In the genomic region with DNA sequence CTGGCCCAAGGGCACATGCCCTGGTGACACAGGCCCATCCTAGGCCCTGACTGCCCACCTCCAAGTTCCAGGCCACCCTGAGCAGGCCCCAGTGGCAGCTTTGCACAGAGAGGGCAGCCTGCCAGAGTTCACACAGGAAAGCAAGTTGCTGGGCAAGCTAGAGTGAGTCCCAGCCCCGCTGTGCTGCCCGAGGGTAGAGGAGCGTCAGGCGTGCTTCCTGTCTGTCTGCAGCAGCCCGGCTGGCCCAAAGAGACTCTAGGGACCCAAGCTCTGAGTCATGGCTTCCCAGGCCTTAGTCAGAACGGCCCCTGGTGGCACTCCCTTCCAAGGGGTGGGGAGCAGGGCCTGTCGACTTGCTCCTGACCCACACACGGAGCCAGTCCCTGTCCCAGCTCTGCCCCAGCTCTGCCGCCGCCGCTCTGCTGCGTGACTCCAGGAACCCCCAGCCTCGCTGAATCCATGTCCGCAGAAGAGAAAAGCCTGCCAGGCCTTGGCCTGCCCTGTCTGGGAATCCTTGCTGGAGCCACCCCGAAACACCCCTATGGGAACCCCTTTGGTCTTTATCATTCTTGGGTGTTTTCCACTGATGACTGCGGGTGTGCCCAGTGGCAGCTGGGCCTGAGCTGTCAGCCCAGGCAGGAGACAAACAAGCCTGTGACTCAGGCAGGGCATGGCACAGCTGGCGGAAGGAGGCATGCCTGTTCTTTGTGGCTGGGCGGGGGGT, we compare ENCODE assay signal across 8 cellular contexts.
DNase-seq lines count a peak whose midpoint lies in the region; ATAC-seq and TF ChIP-seq lines count a peak whose summit lies in the region.
"Not testable (repeated sequence)": the region's sequence is repeated elsewhere in the genome, so short reads cannot be mapped to it uniquely, and the experiment has no call there.

No MANE protein-coding gene starts in this region.

- not testable (repeated sequence) for H3K36me3 ChIP-seq in HCT116 (ENCODE audit: control insufficient read depth in 1 of 2, insufficient read depth in 2 of 2, low read length in 2 of 2); right atrium auricular region

- TF ChIP-seq RAD21 in HCT116 (IDR thresholded peaks at IDR 0.05; ENCODE audit: low read depth): not testable (repeated sequence)

- H3K79me2 ChIP-seq in HCT116 (ENCODE audit: insufficient read depth, low read length): not testable (repeated sequence)

- H2AFZ ChIP-seq in HCT116 (ENCODE audit: low read depth, low read length, poor library complexity, severe bottlenecking): not testable (repeated sequence)

- peak overlapping the region; percentile 72 for H3K27ac ChIP-seq in HCT116 (ENCODE audit: low read depth, low read length)
- H3K27ac ChIP-seq in right atrium auricular region: peak overlapping the region; percentile 73 to 74

- not testable (repeated sequence) for H3K4me3 ChIP-seq in HCT116 (replicated peaks in 1 of 2; ENCODE audit: low read depth in 1 of 2, low read length in 2 of 2); right atrium auricular region

- not testable (repeated sequence) for H3K9me2 ChIP-seq in HCT116 (ENCODE audit: insufficient read depth)

- peak overlapping the region; percentile 45 for H3K4me2 ChIP-seq in HCT116 (ENCODE audit: low read length)

- TF ChIP-seq POLR2A in HCT116 (IDR thresholded peaks at IDR 0.05; ENCODE audit: borderline replicate concordance, extremely low read depth, insufficient read depth, insufficient read length): not testable (repeated sequence)

- peak overlapping the region; percentile 20; the same call in 1 of the 2 replicates for H3K9ac ChIP-seq in HCT116 (ENCODE audit: low read length)

- ATAC-seq in GM18499 (IDR thresholded peaks at IDR 0.05; ENCODE audit: insufficient read depth, unreplicated experiment): peak; percentile 53
- peak; percentile 88 for ATAC-seq in HCT116

- in situ Hi-C loops in T47D (cut with HindIII; ENCODE audit: low pct_unique_long_range_greater_than_20kb, low sequenced_read_pairs): not testable (repeated sequence)

- RAD21 ChIA-PET in HCT116 (lab: Charles Lee; ENCODE audit: low non-redundant PET in 1 of 2, low total read pairs in 2 of 2, uncharacterized antibody in 2 of 2, unreplicated experiment in 2 of 2): interaction anchor here (0.7 to 1.2 kb wide), 2 partner anchors 114 kb away, joined by 3 read pairs; no protein-coding TSS in a partner anchor

- not testable (repeated sequence) for BruUV-seq in HCT116 (replicated peaks; lab: Mats Ljungman, UMichigan)

- H3K9me3 ChIP-seq in HCT116 (ENCODE audit: control insufficient read depth in 1 of 2, insufficient read depth in 1 of 2, low read depth in 1 of 2, low read length in 2 of 2); right atrium auricular region: not testable (repeated sequence)

- POLR2A ChIA-PET in HCT116 (lab: Charles Lee): not testable (repeated sequence)

- TF ChIP-seq CTCF in HCT116 (IDR thresholded peaks at IDR 0.05 in 2 of 3, conservative IDR thresholded peaks at IDR 0.05 in 1 of 3; ENCODE audit: borderline replicate concordance in 1 of 3, insufficient read depth in 1 of 3, low read depth in 2 of 3, low read length in 2 of 3); right atrium auricular region (IDR thresholded peaks at IDR 0.05): not testable (repeated sequence)

- H3K27me3 ChIP-seq in HCT116 (ENCODE audit: insufficient read depth, low read length); right atrium auricular region: not testable (repeated sequence)

- CTCF ChIA-PET in HCT116 (lab: Charles Lee): interaction anchor here (0.7 to 1.5 kb wide), 4 partner anchors 8 to 114 kb away, joined by 3 to 8 read pairs (median 4); no protein-coding TSS in a partner anchor

- DNase-seq in 8988T (peak; percentile 40), HCT116 (ENCODE audit: low read depth, low spot score) (peak; percentile 52), HS-5 (ENCODE audit: low read depth) (peak; percentile 75), SW 1271 (lab: John Stamatoyannopoulos, UW) (peak; percentile 96), T47D (ENCODE audit: low read depth in 1 of 2, low spot score in 1 of 2) (peak; percentile 33 to 81), right atrium auricular region (ENCODE audit: low spot score) (peak; percentile 92), posterior cingulate gyrus (peak in 7 of 10 donors; percentile 23 to 93 (median 49))

- intact Hi-C loops in HCT116 (cut with micrococcal nuclease): loop anchor here (1.0 kb wide), 1 partner anchor 91 kb away; no protein-coding TSS in a partner anchor
- intact Hi-C loops in posterior cingulate gyrus (cut with DNase I): not testable (repeated sequence)

- H3K4me1 ChIP-seq in HCT116 (ENCODE audit: control insufficient read depth in 1 of 2, insufficient read depth in 2 of 2, low read length in 2 of 2): peaks cover 11 to 20% of the 10 kb centered on the region in 2 experiments
- peaks cover 0 to 65% of the 10 kb centered on the region in 2 donors for H3K4me1 ChIP-seq in right atrium auricular region

- H4K20me1 ChIP-seq in HCT116 (ENCODE audit: insufficient read depth): not testable (repeated sequence)

TF ChIP-seq in HCT116, 20 proteins besides CTCF, POLR2A, EP300 and RAD21:
- TF ChIP-seq FOSL1 (IDR thresholded peaks at IDR 0.05; ENCODE audit: low read depth): 0 out of 2 replicates have a peak, but pooled peaks have one; percentile 12
- peak; percentile 27; the same call in 1 of the 2 replicates for TF ChIP-seq MAX (IDR thresholded peaks at IDR 0.05)
TF ChIP-seq in HCT116: peak in this region for 2; not testable (repeated sequence) for 18.

Comparison
In these comparisons a context has a peak if more than half of its experiments do, and no peak if none do; other contexts are left out.
1. DNase-seq: peak in every context shown above with its lines; median percentile 96 in SW 1271; 92 in right atrium auricular region; 75 in HS-5; 57 in T47D; 52 in HCT116; 49 in posterior cingulate gyrus; 40 in 8988T.